In the genomic region with DNA sequence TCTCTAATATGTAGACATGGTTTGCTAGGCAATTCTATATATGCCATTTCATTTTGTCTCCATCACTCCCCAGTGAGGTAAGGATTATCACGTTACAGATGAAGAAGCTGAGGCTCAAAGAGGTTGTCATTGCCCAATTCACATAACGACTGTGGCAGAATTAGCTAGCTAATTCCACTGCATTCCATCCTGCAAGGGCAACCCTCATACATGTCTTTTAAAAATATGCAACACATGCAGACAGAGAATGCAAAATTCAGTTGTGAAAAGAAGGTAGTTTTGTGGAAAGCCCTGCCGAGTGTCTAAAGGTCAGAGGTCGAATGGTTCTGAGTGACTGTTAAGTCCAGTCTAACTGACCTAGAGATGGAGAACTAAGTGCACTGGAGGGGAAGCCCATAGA, we compare ENCODE assay signal across 8 cellular contexts.
"Had no signal": no experiment of that assay in that cellular context is flagged by ENCODE, and none has a peak within 500 bp of the region (broad histone marks: within the 10 kb centered on the region; RNA-seq: fewer than 3 reads in every experiment).

No MANE protein-coding gene starts in this region.

- DNase-seq: GDM1, GF-D8 had no signal

- FAIRE-seq: G401.6, GM12878, GM12891, GM12892, GM18507, GM19239 had no signal

- ATAC-seq: GM12878 had no signal

- H3K4me3 ChIP-seq: GM12878 had no signal
